In the genomic region with DNA sequence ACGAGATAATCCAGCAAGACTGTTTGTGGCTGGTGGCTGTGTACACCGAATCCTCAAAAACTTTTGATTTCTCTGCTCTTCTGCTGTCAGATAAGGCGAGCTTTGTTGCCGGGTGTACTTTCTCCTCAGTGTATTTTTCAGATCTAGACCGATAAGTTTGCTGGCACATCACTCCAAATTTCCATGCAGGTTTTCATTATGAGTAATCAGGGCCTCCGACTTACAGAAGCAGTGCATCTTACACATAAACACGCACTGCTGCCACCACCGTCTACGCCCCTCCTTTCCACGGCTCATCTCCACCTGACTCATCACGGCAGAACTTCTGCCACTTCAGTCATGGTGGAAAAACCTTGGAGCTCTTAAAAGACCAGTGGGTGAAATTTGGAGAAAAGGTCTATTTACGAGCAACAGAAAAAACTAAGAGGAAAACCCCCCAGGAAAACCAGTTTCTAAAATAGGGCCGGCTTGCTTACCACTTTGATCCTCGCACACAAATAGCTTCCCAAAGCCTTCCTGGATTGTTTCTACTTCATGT, we compare ENCODE assay signal across 8 cellular contexts. TPM values are rescaled to one million over a fixed set of nuclear protein-coding genes. Genes with fewer than 3 reads are reported as not detected.
DNase-seq lines count a peak whose midpoint lies in the region; ATAC-seq and TF ChIP-seq lines count a peak whose summit lies in the region.

No MANE protein-coding gene starts in this region.

- intact Hi-C loops in activated CD4-positive, alpha-beta memory T cell treated with anti-CD3 and anti-CD28 coated beads for 36 hours (cut with micrococcal nuclease), result loop anchor here (1.0 to 10.0 kb wide), 7 partner anchors 8 to 402 kb away; a partner anchor contains a TSS

- no peak overlapping the region for H3K4me3 ChIP-seq in fibroblast of pulmonary artery (replicated peaks; ENCODE audit: low read depth, low read length)

- H3K36me3 Mint-ChIP-seq in activated CD4-positive, alpha-beta memory T cell treated with anti-CD3 and anti-CD28 coated beads for 36 hours, result peaks cover 37% of the 10 kb centered on the region
- peaks cover 27% of the 10 kb centered on the region for H3K36me3 Mint-ChIP-seq in mesothelial cell of epicardium

- H3K4me1 Mint-ChIP-seq in activated CD4-positive, alpha-beta memory T cell treated with anti-CD3 and anti-CD28 coated beads for 36 hours (ENCODE audit: low read depth), result peaks cover 61% of the 10 kb centered on the region
- H3K4me1 Mint-ChIP-seq in mesothelial cell of epicardium, result peaks cover 10% of the 10 kb centered on the region

- no peaks in the 10 kb centered on the region for H3K27me3 Mint-ChIP-seq in activated CD4-positive, alpha-beta memory T cell treated with anti-CD3 and anti-CD28 coated beads for 36 hours
- H3K27me3 Mint-ChIP-seq in mesothelial cell of epicardium (ENCODE audit: low read depth), result no peaks in the 10 kb centered on the region

- ATAC-seq in GM18867 (IDR thresholded peaks at IDR 0.05; ENCODE audit: unreplicated experiment), result peak; percentile 81
- ATAC-seq in HG03064 (IDR thresholded peaks at IDR 0.05; ENCODE audit: low read depth, unreplicated experiment), result peak; percentile 53

- peak overlapping the region; percentile 37 for H3K4me3 Mint-ChIP-seq in activated CD4-positive, alpha-beta memory T cell treated with anti-CD3 and anti-CD28 coated beads for 36 hours
- no peak overlapping the region for H3K4me3 Mint-ChIP-seq in mesothelial cell of epicardium

- CTCF ChIA-PET in activated CD4-positive, alpha-beta memory T cell treated with anti-CD3 and anti-CD28 coated beads for 36 hours (lab: Charles Lee), result interaction anchor here (0.8 to 1.5 kb wide), 6 partner anchors 30 to 231 kb away, joined by 3 to 4 read pairs (median 4); no protein-coding TSS in a partner anchor

- TF ChIP-seq CTCF in fibroblast of pulmonary artery (IDR thresholded peaks at IDR 0.05; ENCODE audit: low read length, missing control alignments) (no peak), mesothelial cell of epicardium (IDR thresholded peaks at IDR 0.05; ENCODE audit: unreplicated experiment) (no peak)

- POLR2A ChIA-PET in activated CD4-positive, alpha-beta memory T cell treated with anti-CD3 and anti-CD28 coated beads for 36 hours (lab: Charles Lee), result interaction anchor here (0.6 to 1.7 kb wide), 8 partner anchors 9 to 235 kb away, joined by 3 to 12 read pairs (median 4); a partner anchor contains a TSS

- peak overlapping the region; percentile 86 for H3K27ac Mint-ChIP-seq in activated CD4-positive, alpha-beta memory T cell treated with anti-CD3 and anti-CD28 coated beads for 36 hours
- H3K27ac Mint-ChIP-seq in mesothelial cell of epicardium, result no peak overlapping the region

- DNase-seq in activated CD4-positive, alpha-beta memory T cell treated with anti-CD3 and anti-CD28 coated beads for 36 hours, result peak; percentile 92
- DNase-seq in fibroblast of pulmonary artery (ENCODE audit: low read depth), result peak; percentile 68
- DNase-seq in stimulated activated naive CD4-positive, alpha-beta T cell treated with Interleukin-2 at 50 U/mL for 16 hours (lab: John Stamatoyannopoulos, UW), result peak; percentile 80
- no peak for DNase-seq in NCI-H2196 treated with DMSO at 0.1 percent for 48 hours (lab: John Stamatoyannopoulos, UW; ENCODE audit: unreplicated experiment)
- no peak for DNase-seq in mesothelial cell of epicardium (ENCODE audit: low spot score in 2 of 2, unreplicated experiment in 2 of 2)
- DNase-seq in NCI-H446 treated with DMSO at 0.1 percent for 48 hours (lab: John Stamatoyannopoulos, UW), result no peak

- H3K9me3 Mint-ChIP-seq in activated CD4-positive, alpha-beta memory T cell treated with anti-CD3 and anti-CD28 coated beads for 36 hours, result no peaks in the 10 kb centered on the region
- no peaks in the 10 kb centered on the region for H3K9me3 Mint-ChIP-seq in mesothelial cell of epicardium

RNA-seq across cellular contexts. Expression of a gene that starts 7.7 kb away (rescaled TPM):
- 10 to 100 TPM; 23.6 to 24.1 TPM for total RNA-seq in activated CD4-positive, alpha-beta memory T cell treated with anti-CD3 and anti-CD28 coated beads for 36 hours
- total RNA-seq in mesothelial cell of epicardium, result 15.5 to 17.7 TPM (median 17.4 TPM) in 3 replicates

RNA-seq across cellular contexts. Expression of a gene that starts 48.7 kb away (rescaled TPM):
- 1 to 10 TPM; 3.8 to 7.5 TPM for total RNA-seq in activated CD4-positive, alpha-beta memory T cell treated with anti-CD3 and anti-CD28 coated beads for 36 hours
- total RNA-seq in mesothelial cell of epicardium, result 29.7 to 31.6 TPM (median 31.1 TPM) in 3 replicates

Comparison
In these comparisons a context has a peak if more than half of its experiments do, and no peak if none do; other contexts are left out.
1. DNase-seq: peak in activated CD4-positive, alpha-beta memory T cell treated with anti-CD3 and anti-CD28 coated beads for 36 hours (single experiment), fibroblast of pulmonary artery (single experiment) and stimulated activated naive CD4-positive, alpha-beta T cell treated with Interleukin-2 at 50 U/mL for 16 hours (single experiment); none in NCI-H2196 treated with DMSO at 0.1 percent for 48 hours (single experiment), mesothelial cell of epicardium (0 of 2) and NCI-H446 treated with DMSO at 0.1 percent for 48 hours (single experiment).